ENCODE assay signal across 10 cellular contexts in the genomic region with DNA sequence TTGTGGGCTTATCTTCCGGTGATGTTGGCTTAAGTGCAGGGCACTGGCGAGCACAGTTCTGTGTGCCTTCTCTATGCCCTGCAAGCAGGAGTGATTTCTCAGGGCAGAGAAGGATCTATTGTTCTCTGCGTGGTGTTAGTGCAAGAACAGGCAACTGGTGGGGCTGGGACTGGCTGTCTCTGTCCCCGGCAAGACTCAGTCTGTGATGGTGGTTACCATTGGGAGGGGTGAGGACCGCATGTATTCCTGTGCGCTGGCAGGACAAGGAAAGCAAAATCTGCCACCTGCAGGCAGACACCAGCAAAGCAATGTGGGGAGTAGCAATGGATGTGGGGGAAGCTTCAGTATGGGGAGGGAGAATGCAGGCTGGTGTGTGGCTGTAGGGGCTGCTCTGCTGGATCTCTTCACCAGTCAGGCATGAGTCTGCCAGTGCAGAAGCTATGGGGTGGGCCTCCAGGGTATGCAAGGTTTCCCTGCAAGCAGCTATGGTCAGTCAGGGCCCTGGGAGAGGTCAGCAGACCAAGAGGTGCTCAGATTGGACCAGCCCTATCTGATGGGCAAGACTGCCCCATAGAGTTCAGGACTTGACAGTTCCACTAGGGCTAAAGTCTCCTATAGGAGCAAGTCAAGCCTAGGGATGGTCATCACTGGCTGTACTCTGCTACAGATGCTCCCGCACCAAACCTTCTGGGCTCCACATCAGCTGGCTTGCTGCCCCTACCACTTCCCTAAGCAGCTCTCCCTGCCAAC. TPM values are rescaled to one million over a fixed set of nuclear protein-coding genes. Genes with fewer than 3 reads are reported as not detected.
DNase-seq lines count a peak whose midpoint lies in the region; ATAC-seq and TF ChIP-seq lines count a peak whose summit lies in the region.
"Had no signal": no experiment of that assay in that cellular context is flagged by ENCODE, and none has a peak within 500 bp of the region (broad histone marks: within the 10 kb centered on the region; RNA-seq: fewer than 3 reads in every experiment).

No MANE protein-coding gene starts in this region.

- H3K27me3 ChIP-seq in osteoblast (ENCODE audit: insufficient read depth, low read length): no peaks in the 10 kb centered on the region
- H3K27me3 ChIP-seq: SJSA1 had no signal

- H3K9me3 ChIP-seq in osteoblast (ENCODE audit: low read depth, low read length): no peaks in the 10 kb centered on the region
- H3K9me3 ChIP-seq: SJSA1 had no signal

- no peaks in the 10 kb centered on the region for H3K4me1 ChIP-seq in osteoblast (ENCODE audit: insufficient read depth, low read length)
- H3K4me1 ChIP-seq: SJSA1 had no signal

- ATAC-seq in esophagus mucosa: peak; percentile 17
- ATAC-seq in GM18907 (IDR thresholded peaks at IDR 0.05; ENCODE audit: unreplicated experiment): no peak
- no peak for ATAC-seq in HG02678 (IDR thresholded peaks at IDR 0.05; ENCODE audit: unreplicated experiment)
- ATAC-seq: natural killer cell had no signal

- TF ChIP-seq CTCF in osteoblast (IDR thresholded peaks at IDR 0.05; ENCODE audit: extremely low read depth, low read depth, low read length): peak; percentile 46

- peak overlapping the region; percentile 37 for H2AFZ ChIP-seq in osteoblast (ENCODE audit: low read length)

- no peaks in the 10 kb centered on the region for H4K20me1 ChIP-seq in osteoblast (ENCODE audit: insufficient read depth, low read length)

- peak; percentile 18 for DNase-seq in ELR (ENCODE audit: low read depth)
- peak; percentile 44 for DNase-seq in NAMALWA (ENCODE audit: low spot score)
- DNase-seq in osteoblast (ENCODE audit: insufficient read length, low spot score, missing footprints): no peak
- no peak for DNase-seq in SKM-1 (lab: John Stamatoyannopoulos, UW; ENCODE audit: unreplicated experiment)
- no peak for DNase-seq in germinal center (ENCODE audit: low spot score)
- DNase-seq: natural killer cell had no signal

- no peak overlapping the region for H3K27ac ChIP-seq in osteoblast (ENCODE audit: low read depth, low read length)
- H3K27ac ChIP-seq: SJSA1 had no signal

- peak overlapping the region; percentile 32 for H3K4me2 ChIP-seq in osteoblast (ENCODE audit: insufficient read depth, low read length)

- H3K79me2 ChIP-seq in osteoblast (ENCODE audit: insufficient read depth, low read length): no peaks in the 10 kb centered on the region

- peak overlapping the region; percentile 19 for H3K4me3 ChIP-seq in osteoblast (ENCODE audit: insufficient read depth, low read length)
- H3K4me3 ChIP-seq: SJSA1 had no signal

- no peaks in the 10 kb centered on the region for H3K36me3 ChIP-seq in osteoblast (ENCODE audit: insufficient read depth, low read length)
- H3K36me3 ChIP-seq: SJSA1 had no signal

RNA-seq across cellular contexts. Expression of a gene that starts 16.8 kb away (rescaled TPM):
- total RNA-seq in esophagus mucosa: not detected
- total RNA-seq in osteoblast: not detected in 2 replicates
- total RNA-seq: SJSA1 had no signal

RNA-seq across cellular contexts. Expression of a gene that starts 23.0 kb away (rescaled TPM):
- total RNA-seq in esophagus mucosa (1.0 TPM), osteoblast (0.36 TPM in 1 of 2 replicates, not detected in the other)
- total RNA-seq: SJSA1 had no signal

RNA-seq across cellular contexts. Expression of a gene that starts 33.4 kb away (rescaled TPM):
- total RNA-seq in esophagus mucosa: 0.12 TPM
- total RNA-seq in osteoblast: under 0.01 TPM in 1 of 2 replicates, not detected in the other
- total RNA-seq: SJSA1 had no signal

Comparison
In these comparisons a context has a peak if more than half of its experiments do, and no peak if none do; other contexts are left out.
1. DNase-seq: peak in ELR (single experiment) and NAMALWA (single experiment); none in osteoblast (single experiment), SKM-1 (single experiment) and germinal center (single experiment).